Comparison of ENCODE assay signal across 9 cellular contexts in the genomic region with DNA sequence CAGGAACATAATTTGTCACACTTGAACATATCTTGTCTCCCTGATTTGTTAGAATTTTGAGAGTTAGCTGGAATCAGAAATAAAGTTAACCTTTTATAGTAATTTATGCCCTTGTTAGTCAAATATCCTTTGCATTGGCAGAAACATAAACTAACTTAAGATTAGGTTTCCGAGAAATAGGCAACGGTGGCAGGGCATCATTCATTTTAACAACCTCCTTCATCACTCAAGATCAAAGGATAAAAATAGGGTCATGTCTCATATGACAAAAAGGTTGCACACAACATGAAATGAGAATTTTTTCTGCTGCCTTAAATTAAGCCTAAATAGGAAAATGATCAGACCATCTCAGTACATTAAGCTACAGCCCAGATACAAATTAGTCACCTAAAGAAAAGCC.
"Had no signal": no experiment of that assay in that cellular context is flagged by ENCODE, and none has a peak within 500 bp of the region (broad histone marks: within the 10 kb centered on the region; RNA-seq: fewer than 3 reads in every experiment).

No MANE protein-coding gene starts in this region.

- H3K9me3 ChIP-seq: HAP-1 had no signal

- H3K4me3 Mint-ChIP-seq: IgD-negative memory B cell had no signal

- H3K36me3 ChIP-seq: HAP-1 had no signal

- H3K27me3 Mint-ChIP-seq: IgD-negative memory B cell had no signal

- DNase-seq: GM23248, GOT3, H7, KBM-7 had no signal

- H3K27ac ChIP-seq: GM23248, HL-60 had no signal

- H2AFZ ChIP-seq: GM23248 had no signal

- H3K27ac Mint-ChIP-seq: IgD-negative memory B cell had no signal

- H3K4me1 ChIP-seq: HAP-1 had no signal

- H3K9ac ChIP-seq: GM23248 had no signal

- H3K4me3 ChIP-seq: GM23248, HAP-1 had no signal

- H3K4me1 Mint-ChIP-seq: IgD-negative memory B cell had no signal

- ATAC-seq: HCT116, HepG2 had no signal
